Comparison of ENCODE assay signal across 1 cellular context in genomic region chr22:19176175-19176630, GRCh38.
TF ChIP-seq lines count a peak whose summit lies in the region.

No MANE protein-coding gene starts in this region.

TF ChIP-seq in A549, 52 proteins besides CTCF, POLR2A, EP300 and RAD21 (continued from another document):
- no peak for TF ChIP-seq REST (IDR thresholded peaks at IDR 0.05)
- TF ChIP-seq USF2 (IDR thresholded peaks at IDR 0.05), result no peak
- TF ChIP-seq HOXB5 (CRISPR knock-in tag; IDR thresholded peaks at IDR 0.05), result no peak
- no peak for TF ChIP-seq TP53 (CRISPR knock-in tag; IDR thresholded peaks at IDR 0.05)
- no peak for TF ChIP-seq MAFK (IDR thresholded peaks at IDR 0.05; ENCODE audit: partially characterized antibody)
- TF ChIP-seq FOSL2 (IDR thresholded peaks at IDR 0.05), result no peak
- TF ChIP-seq FOSL2 (CRISPR knock-in tag; IDR thresholded peaks at IDR 0.05), result no peak
